Comparison of ENCODE assay signal across 19 cellular contexts in genomic region chr1:221699582-221700519, GRCh38. TPM values are rescaled to one million over a fixed set of nuclear protein-coding genes. Genes with fewer than 3 reads are reported as not detected.
DNase-seq lines count a peak whose midpoint lies in the region; ATAC-seq, FAIRE-seq and TF ChIP-seq lines count a peak whose summit lies in the region.
"Had no signal": no experiment of that assay in that cellular context is flagged by ENCODE, and none has a peak within 500 bp of the region (broad histone marks: within the 10 kb centered on the region; RNA-seq: fewer than 3 reads in every experiment).

No MANE protein-coding gene starts in this region.

- 83% methylated on average over 1 of the region's 1 CpG for WGBS in right lobe of liver (ENCODE audit: insufficient coverage, low coverage, low lambda C conversion rate, missing lambda C conversion rate)
- 60 to 73% methylated on average over 1 of the region's 1 CpG for WGBS in esophagus squamous epithelium, 2 donors

- no peak overlapping the region for H3K4me3 ChIP-seq in AG10803 (ENCODE audit: low read length)
- H3K4me3 ChIP-seq in cardiac fibroblast (replicated peaks in 1 of 2; ENCODE audit: low read depth in 2 of 2, low read length in 2 of 2), result no peak overlapping the region
- no peak overlapping the region for H3K4me3 ChIP-seq in right lobe of liver
- H3K4me3 ChIP-seq in esophagus squamous epithelium, result no peak overlapping the region
- H3K4me3 ChIP-seq: BLaER1, body of pancreas, upper lobe of left lung had no signal

- intact Hi-C loops in right lobe of liver (cut with DNase I) (no loop called here), esophagus squamous epithelium (cut with DNase I) (no loop called here)

- no peak for TF ChIP-seq CTCF in AG10803 (conservative IDR thresholded peaks at IDR 0.05; ENCODE audit: low read length)
- no peak for TF ChIP-seq CTCF in cardiac fibroblast (IDR thresholded peaks at IDR 0.05; ENCODE audit: low read depth, low read length)
- TF ChIP-seq CTCF in right lobe of liver (IDR thresholded peaks at IDR 0.05), result no peak
- TF ChIP-seq CTCF in esophagus squamous epithelium (IDR thresholded peaks at IDR 0.05), result no peak

- H3K27ac ChIP-seq in right lobe of liver (peak overlapping the region; percentile 41 to 86 (median 73)), esophagus squamous epithelium (peak overlapping the region in 2 of 4 donors; percentile 13 to 19)
- H3K27ac ChIP-seq: BLaER1, body of pancreas, WERI-Rb-1 had no signal

- H3K9me3 ChIP-seq in right lobe of liver, result no peaks in the 10 kb centered on the region
- H3K9me3 ChIP-seq in esophagus squamous epithelium, result no peaks in the 10 kb centered on the region
- H3K9me3 ChIP-seq: BLaER1, body of pancreas, upper lobe of left lung had no signal

- ATAC-seq in right lobe of liver (no peak), GM19463 (IDR thresholded peaks at IDR 0.05; ENCODE audit: unreplicated experiment) (no peak)

- DNase-seq in AG10803 (ENCODE audit: low read depth) (peak; percentile 84), HTR-8/SVneo (ENCODE audit: insufficient read length, low spot score) (peak; percentile 45), cardiac fibroblast (ENCODE audit: low read depth in 2 of 2) (peak; percentile 14 to 22), right lobe of liver (no peak), esophagus squamous epithelium (lab: John Stamatoyannopoulos, UW) (no peak), LoVo (ENCODE audit: low spot score) (no peak), DMS53 (lab: John Stamatoyannopoulos, UW) (no peak)
- DNase-seq: activated CD8-positive, alpha-beta memory T cell treated with anti-CD3 and anti-CD28 coated beads for 24 hours; body of pancreas; effector memory CD4-positive, alpha-beta T cell; mammary epithelial cell; NCI-H146; right cardiac atrium; stimulated activated CD4-positive, alpha-beta T cell treated with anti-CD3 and anti-CD28 coated beads, Interleukin-4, amount 100 ng/mL, for 1 hour; upper lobe of left lung; WERI-Rb-1 had no signal

- no peaks in the 10 kb centered on the region for H3K27me3 ChIP-seq in right lobe of liver
- no peaks in the 10 kb centered on the region for H3K27me3 ChIP-seq in esophagus squamous epithelium
- H3K27me3 ChIP-seq: BLaER1, body of pancreas, upper lobe of left lung had no signal

- no peak for FAIRE-seq in HTR-8/SVneo (lab: Jason Lieb, UNC)
- FAIRE-seq: GM12891 had no signal

- H3K36me3 ChIP-seq in right lobe of liver (peaks cover 0 to 20% (median 4%) of the 10 kb centered on the region in 4 donors), esophagus squamous epithelium (peaks cover 0 to 10% (median 0%) of the 10 kb centered on the region in 3 donors)
- H3K36me3 ChIP-seq: WERI-Rb-1 had no signal

- TF ChIP-seq POLR2A in right lobe of liver (IDR thresholded peaks at IDR 0.05) (no peak), esophagus squamous epithelium (IDR thresholded peaks at IDR 0.05) (no peak)

- H3K4me1 ChIP-seq in right lobe of liver, result peaks cover 0 to 50% (median 18%) of the 10 kb centered on the region in 4 donors
- H3K4me1 ChIP-seq in esophagus squamous epithelium, result peaks cover 0 to 9% (median 3%) of the 10 kb centered on the region in 3 donors

RNA-seq across cellular contexts. Expression of gene DUSP10, which starts 42.0 kb away (rescaled TPM):
- total RNA-seq in right lobe of liver (10 to 100 TPM in 5 of 6 experiments, 1 to 10 TPM in 1; 7.7 to 22.3 (median 16.3) TPM), esophagus squamous epithelium (1 to 10 TPM; 1.4 to 7.4 (median 4.9) TPM)

Comparison
In these comparisons a context has a peak if more than half of its experiments do, and no peak if none do; other contexts are left out.
1. DNase-seq: peak in AG10803 (single experiment), HTR-8/SVneo (single experiment) and cardiac fibroblast (2 of 2); none in right lobe of liver (0 of 3), esophagus squamous epithelium (single experiment), LoVo (single experiment) and DMS53 (single experiment).